1 cellular context compared by ENCODE assay signal in genomic region chr12:49647827-49648721, GRCh38.
TF ChIP-seq lines count a peak whose summit lies in the region.

No MANE protein-coding gene starts in this region.

TF ChIP-seq in WTC11, 78 proteins besides CTCF, POLR2A, EP300 and RAD21 (continued from another document):
- TF ChIP-seq IRF2 (CRISPR knock-in tag; IDR thresholded peaks at IDR 0.05; ENCODE audit: borderline replicate concordance, low read depth) (no peak), ELF4 (CRISPR knock-in tag; IDR thresholded peaks at IDR 0.05; ENCODE audit: low read depth) (no peak), NR2C2 (CRISPR knock-in tag; IDR thresholded peaks at IDR 0.05) (no peak), MYBL2 (CRISPR knock-in tag; IDR thresholded peaks at IDR 0.05) (no peak)
TF ChIP-seq in WTC11: peak in this region for 0.
